ENCODE assay signal across 19 cellular contexts in the genomic region with DNA sequence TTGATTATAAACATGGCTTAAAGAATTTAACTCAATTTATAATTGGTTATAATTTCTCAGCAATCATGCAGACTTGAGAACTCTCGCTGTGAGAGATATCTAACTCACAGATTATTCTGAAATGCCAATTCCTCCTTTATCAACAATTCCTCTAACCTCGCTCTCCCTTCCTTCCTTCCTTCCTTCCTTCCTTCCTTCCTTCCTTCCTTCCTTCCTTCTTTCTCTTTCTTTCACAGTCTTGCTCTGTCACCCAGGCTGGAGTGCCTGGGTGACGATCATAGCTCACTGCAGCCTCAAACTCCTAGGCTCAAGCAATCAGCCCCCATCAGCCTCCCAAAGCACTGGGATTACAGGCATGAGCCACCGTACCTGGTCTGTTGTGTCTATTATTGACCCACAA. TPM values are rescaled to one million over a fixed set of nuclear protein-coding genes. Genes with fewer than 3 reads are reported as not detected.
DNase-seq lines count a peak whose midpoint lies in the region; ATAC-seq and TF ChIP-seq lines count a peak whose summit lies in the region.
"Had no signal": no experiment of that assay in that cellular context is flagged by ENCODE, and none has a peak within 500 bp of the region (broad histone marks: within the 10 kb centered on the region; RNA-seq: fewer than 3 reads in every experiment).

No MANE protein-coding gene starts in this region.

- H3K36me3 ChIP-seq in left ventricle myocardium inferior = no peaks in the 10 kb centered on the region
- H3K36me3 ChIP-seq in right atrium auricular region = no peaks in the 10 kb centered on the region
- H3K36me3 ChIP-seq in SK-N-MC (ENCODE audit: insufficient read depth, low read length) = no peaks in the 10 kb centered on the region
- H3K36me3 ChIP-seq in uterus = no peaks in the 10 kb centered on the region

- H3K9ac ChIP-seq in SK-N-MC (ENCODE audit: insufficient read length) = no peak overlapping the region

- H3K4me3 ChIP-seq in left ventricle myocardium inferior = no peak overlapping the region
- H3K4me3 ChIP-seq in right atrium auricular region = no peak overlapping the region
- peak overlapping the region; percentile 36; the same call in 1 of the 2 replicates for H3K4me3 ChIP-seq in SK-N-MC
- no peak overlapping the region for H3K4me3 ChIP-seq in uterus
- H3K4me3 ChIP-seq: lung, PC-9 had no signal

- intact Hi-C loops in left ventricle myocardium inferior (cut with micrococcal nuclease) (loop anchor here (5.0 kb wide), 1 partner anchor 40 kb away; no protein-coding TSS in a partner anchor), uterus (cut with DNase I; ENCODE audit: low total_unique reads) (no loop called here)

- TF ChIP-seq POLR2A in uterus (IDR thresholded peaks at IDR 0.05) = no peak

- peak overlapping the region; percentile 97 for H3K27ac ChIP-seq in left ventricle myocardium inferior (replicated peaks)
- H3K27ac ChIP-seq in right atrium auricular region = no peak overlapping the region
- peak overlapping the region; percentile 89 for H3K27ac ChIP-seq in SK-N-MC
- H3K27ac ChIP-seq in uterus = peak overlapping the region; percentile 79 to 96

- H3K27me3 ChIP-seq in left ventricle myocardium inferior (ENCODE audit: low read depth) (no peaks in the 10 kb centered on the region), right atrium auricular region (no peaks in the 10 kb centered on the region), uterus (no peaks in the 10 kb centered on the region)

- H3K9me3 ChIP-seq in left ventricle myocardium inferior (replicated peaks) (no peaks in the 10 kb centered on the region), right atrium auricular region (no peaks in the 10 kb centered on the region), SK-N-MC (ENCODE audit: low read depth, low read length) (no peaks in the 10 kb centered on the region), uterus (no peaks in the 10 kb centered on the region)

- H3K9me3 Mint-ChIP-seq in naive B cell = no peaks in the 10 kb centered on the region
- H3K9me3 Mint-ChIP-seq: natural killer cell treated with Interleukin-12 subunit alpha and Interleukin-12 subunit beta and Interleukin-15 and Interleukin-18, amount 100 ng/mL, for 72 hours had no signal

- H3K27me3 Mint-ChIP-seq in naive B cell = no peaks in the 10 kb centered on the region
- H3K27me3 Mint-ChIP-seq: natural killer cell treated with Interleukin-12 subunit alpha and Interleukin-12 subunit beta and Interleukin-15 and Interleukin-18, amount 100 ng/mL, for 72 hours had no signal

- ATAC-seq in naive B cell (ENCODE audit: low read depth in 2 of 2) (no peak), HG03196 (IDR thresholded peaks at IDR 0.05; ENCODE audit: unreplicated experiment) (no peak), HG02938 (IDR thresholded peaks at IDR 0.05; ENCODE audit: unreplicated experiment) (no peak)
- ATAC-seq: natural killer cell treated with Interleukin-12 subunit alpha and Interleukin-12 subunit beta and Interleukin-15 and Interleukin-18, amount 100 ng/mL, for 72 hours had no signal

- no peak for TF ChIP-seq CTCF in left ventricle myocardium inferior (IDR thresholded peaks at IDR 0.05; ENCODE audit: borderline replicate concordance)
- no peak for TF ChIP-seq CTCF in right atrium auricular region (IDR thresholded peaks at IDR 0.05)
- no peak for TF ChIP-seq CTCF in uterus (IDR thresholded peaks at IDR 0.05)

- peaks cover 45 to 75% (median 72%) of the 10 kb centered on the region in 3 donors for H3K4me1 Mint-ChIP-seq in naive B cell

- DNase-seq in left ventricle myocardium inferior (no peak), right atrium auricular region (ENCODE audit: low spot score) (no peak), SK-N-MC (ENCODE audit: low read depth, low spot score) (no peak), naive B cell (no peak), uterus (no peak), DMS 273 (lab: John Stamatoyannopoulos, UW; ENCODE audit: unreplicated experiment) (no peak)
- DNase-seq: activated CD4-positive, alpha-beta T cell treated with anti-CD3 and anti-CD28 coated beads, Interleukin-2, amount 50 U/mL, for 1 hour; erythroblast; GDM1; IMR-90; MV-4-11; NCI-H2081; NCI-H526; PC-9; stimulated activated naive CD4-positive, alpha-beta T cell treated with Interleukin-2 at 50 U/mL for 16 hours had no signal

- peak overlapping the region in 6 of 8 donors; percentile 2 to 77 (median 25) for H3K4me3 Mint-ChIP-seq in naive B cell
- H3K4me3 Mint-ChIP-seq: natural killer cell treated with Interleukin-12 subunit alpha and Interleukin-12 subunit beta and Interleukin-15 and Interleukin-18, amount 100 ng/mL, for 72 hours had no signal

- H3K4me1 ChIP-seq in left ventricle myocardium inferior (peaks cover 88% of the 10 kb centered on the region), right atrium auricular region (peaks cover 0 to 70% of the 10 kb centered on the region in 2 donors), uterus (peaks cover 13 to 24% of the 10 kb centered on the region in 2 donors)

- no peaks in the 10 kb centered on the region for H3K36me3 Mint-ChIP-seq in naive B cell
- H3K36me3 Mint-ChIP-seq: natural killer cell treated with Interleukin-12 subunit alpha and Interleukin-12 subunit beta and Interleukin-15 and Interleukin-18, amount 100 ng/mL, for 72 hours had no signal

- H3K27ac Mint-ChIP-seq in naive B cell = peak overlapping the region in 5 of 6 donors; percentile 60 to 96 (median 85)

RNA-seq across cellular contexts. Expression of a gene that starts 42.4 kb away (rescaled TPM):
- 38.9 TPM for total RNA-seq in left ventricle myocardium inferior
- 10 to 100 TPM; 49.8 to 54.1 TPM for total RNA-seq in right atrium auricular region
- 100 to 1,000 TPM; 102 to 181 (median 115) TPM for polyA plus RNA-seq in naive B cell (ENCODE audit: low read depth in 6 of 6)
- 100 to 1,000 TPM in 3 of 4 donors, 10 to 100 TPM in 1; 46.9 to 174 (median 133) TPM for total RNA-seq in uterus

RNA-seq across cellular contexts. Expression of a gene that starts 44.5 kb away (rescaled TPM):
- 0.77 TPM for total RNA-seq in left ventricle myocardium inferior
- under 1 TPM; 0.33 to 0.67 TPM for total RNA-seq in right atrium auricular region
- polyA plus RNA-seq in naive B cell (ENCODE audit: low read depth in 6 of 6) = under 1 TPM in 1 of 6 donors, not detected in 5; 0.16 TPM
- 1 to 10 TPM in 3 of 4 donors, not detected in 1; 1.2 to 4.3 (median 4.1) TPM for total RNA-seq in uterus

Comparison
In these comparisons a context has a peak if more than half of its experiments do, and no peak if none do; other contexts are left out.
1. H3K27ac ChIP-seq: peak in left ventricle myocardium inferior (single experiment), SK-N-MC (single experiment) and uterus (2 of 2); none in right atrium auricular region (0 of 2).